In the genomic region with DNA sequence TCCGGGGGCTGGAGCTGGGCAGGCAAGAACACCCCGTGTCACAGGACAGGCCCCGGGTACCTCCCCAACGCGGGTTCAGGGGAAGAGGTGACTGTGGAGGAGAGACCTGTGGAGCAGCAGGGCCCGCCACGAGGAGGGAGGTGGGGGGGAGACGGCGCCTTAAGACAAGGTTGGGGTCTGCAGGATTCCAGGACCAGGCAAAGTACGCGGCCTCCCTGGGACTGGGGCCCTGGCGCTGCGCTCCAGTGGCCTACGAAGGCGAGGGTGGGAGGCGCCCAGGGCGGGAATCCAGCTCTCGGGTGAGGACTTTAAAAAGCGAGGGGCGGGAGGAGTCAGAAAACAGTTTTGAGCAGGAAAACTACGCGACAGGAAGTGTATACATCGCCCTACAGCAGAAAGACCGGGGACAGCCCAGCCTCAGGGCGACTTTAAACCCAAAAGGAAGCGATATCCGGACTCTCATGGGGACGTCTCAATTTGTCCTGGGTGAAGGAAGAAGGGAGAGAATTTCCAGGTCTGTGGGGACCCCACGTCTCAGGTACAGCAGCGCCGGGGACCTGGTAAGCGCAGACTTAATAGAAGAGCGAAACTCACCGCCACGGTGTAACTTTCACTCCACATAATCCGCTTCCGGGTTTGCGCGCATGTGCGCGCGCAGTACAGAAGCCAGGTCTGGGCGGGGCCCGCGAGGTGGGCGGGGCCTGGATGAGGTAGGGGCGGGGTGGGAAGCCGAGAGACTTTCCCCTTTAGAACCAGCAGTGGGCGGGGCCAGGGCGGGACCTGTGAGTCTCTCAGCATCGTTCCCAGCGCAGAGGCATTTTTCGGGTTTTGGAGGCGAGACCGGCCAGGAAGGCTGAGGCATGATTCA, we compare ENCODE assay signal across 1 cellular context.
A peak's percentile ranks its signal among the peaks of the same experiment; 100 is the strongest.
TF ChIP-seq lines count a peak whose summit lies in the region.

A gene (minus strand): TSS at position 638 of the 868 bp plus-strand sequence.

TF ChIP-seq in HepG2, 621 proteins besides CTCF, POLR2A, EP300 and RAD21 (continued from another document and continues in another):
- TF ChIP-seq, protein P1, sequence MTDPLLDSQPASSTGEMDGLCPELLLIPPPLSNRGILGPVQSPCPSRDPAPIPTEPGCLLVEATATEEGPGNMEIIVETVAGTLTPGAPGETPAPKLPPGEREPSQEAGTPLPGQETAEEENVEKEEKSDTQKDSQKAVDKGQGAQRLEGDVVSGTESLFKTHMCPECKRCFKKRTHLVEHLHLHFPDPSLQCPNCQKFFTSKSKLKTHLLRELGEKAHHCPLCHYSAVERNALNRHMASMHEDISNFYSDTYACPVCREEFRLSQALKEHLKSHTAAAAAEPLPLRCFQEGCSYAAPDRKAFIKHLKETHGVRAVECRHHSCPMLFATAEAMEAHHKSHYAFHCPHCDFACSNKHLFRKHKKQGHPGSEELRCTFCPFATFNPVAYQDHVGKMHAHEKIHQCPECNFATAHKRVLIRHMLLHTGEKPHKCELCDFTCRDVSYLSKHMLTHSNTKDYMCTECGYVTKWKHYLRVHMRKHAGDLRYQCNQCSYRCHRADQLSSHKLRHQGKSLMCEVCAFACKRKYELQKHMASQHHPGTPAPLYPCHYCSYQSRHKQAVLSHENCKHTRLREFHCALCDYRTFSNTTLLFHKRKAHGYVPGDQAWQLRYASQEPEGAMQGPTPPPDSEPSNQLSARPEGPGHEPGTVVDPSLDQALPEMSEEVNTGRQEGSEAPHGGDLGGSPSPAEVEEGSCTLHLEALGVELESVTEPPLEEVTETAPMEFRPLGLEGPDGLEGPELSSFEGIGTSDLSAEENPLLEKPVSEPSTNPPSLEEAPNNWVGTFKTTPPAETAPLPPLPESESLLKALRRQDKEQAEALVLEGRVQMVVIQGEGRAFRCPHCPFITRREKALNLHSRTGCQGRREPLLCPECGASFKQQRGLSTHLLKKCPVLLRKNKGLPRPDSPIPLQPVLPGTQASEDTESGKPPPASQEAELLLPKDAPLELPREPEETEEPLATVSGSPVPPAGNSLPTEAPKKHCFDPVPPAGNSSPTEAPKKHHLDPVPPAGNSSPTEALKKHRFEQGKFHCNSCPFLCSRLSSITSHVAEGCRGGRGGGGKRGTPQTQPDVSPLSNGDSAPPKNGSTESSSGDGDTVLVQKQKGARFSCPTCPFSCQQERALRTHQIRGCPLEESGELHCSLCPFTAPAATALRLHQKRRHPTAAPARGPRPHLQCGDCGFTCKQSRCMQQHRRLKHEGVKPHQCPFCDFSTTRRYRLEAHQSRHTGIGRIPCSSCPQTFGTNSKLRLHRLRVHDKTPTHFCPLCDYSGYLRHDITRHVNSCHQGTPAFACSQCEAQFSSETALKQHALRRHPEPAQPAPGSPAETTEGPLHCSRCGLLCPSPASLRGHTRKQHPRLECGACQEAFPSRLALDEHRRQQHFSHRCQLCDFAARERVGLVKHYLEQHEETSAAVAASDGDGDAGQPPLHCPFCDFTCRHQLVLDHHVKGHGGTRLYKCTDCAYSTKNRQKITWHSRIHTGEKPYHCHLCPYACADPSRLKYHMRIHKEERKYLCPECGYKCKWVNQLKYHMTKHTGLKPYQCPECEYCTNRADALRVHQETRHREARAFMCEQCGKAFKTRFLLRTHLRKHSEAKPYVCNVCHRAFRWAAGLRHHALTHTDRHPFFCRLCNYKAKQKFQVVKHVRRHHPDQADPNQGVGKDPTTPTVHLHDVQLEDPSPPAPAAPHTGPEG (CRISPR knock-in tag; IDR thresholded peaks at IDR 0.05): no peak
- TF ChIP-seq PTBP1 (IDR thresholded peaks at IDR 0.05; ENCODE audit: low read depth, low read length, poor library complexity, severe bottlenecking): no peak
- 0 out of 2 replicates have a peak, but pooled peaks have one; percentile 23 for TF ChIP-seq ATF7-NPFF (CRISPR knock-in tag; IDR thresholded peaks at IDR 0.05; ENCODE audit: low read depth)
- TF ChIP-seq AKAP8 (CRISPR knock-in tag; IDR thresholded peaks at IDR 0.05): no peak
- TF ChIP-seq, protein P2, sequence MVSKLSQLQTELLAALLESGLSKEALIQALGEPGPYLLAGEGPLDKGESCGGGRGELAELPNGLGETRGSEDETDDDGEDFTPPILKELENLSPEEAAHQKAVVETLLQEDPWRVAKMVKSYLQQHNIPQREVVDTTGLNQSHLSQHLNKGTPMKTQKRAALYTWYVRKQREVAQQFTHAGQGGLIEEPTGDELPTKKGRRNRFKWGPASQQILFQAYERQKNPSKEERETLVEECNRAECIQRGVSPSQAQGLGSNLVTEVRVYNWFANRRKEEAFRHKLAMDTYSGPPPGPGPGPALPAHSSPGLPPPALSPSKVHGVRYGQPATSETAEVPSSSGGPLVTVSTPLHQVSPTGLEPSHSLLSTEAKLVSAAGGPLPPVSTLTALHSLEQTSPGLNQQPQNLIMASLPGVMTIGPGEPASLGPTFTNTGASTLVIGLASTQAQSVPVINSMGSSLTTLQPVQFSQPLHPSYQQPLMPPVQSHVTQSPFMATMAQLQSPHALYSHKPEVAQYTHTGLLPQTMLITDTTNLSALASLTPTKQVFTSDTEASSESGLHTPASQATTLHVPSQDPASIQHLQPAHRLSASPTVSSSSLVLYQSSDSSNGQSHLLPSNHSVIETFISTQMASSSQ (IDR thresholded peaks at IDR 0.05; ENCODE audit: low read depth): no peak
- TF ChIP-seq, protein P2 (CRISPR knock-in tag; IDR thresholded peaks at IDR 0.05; ENCODE audit: borderline replicate concordance): no peak
- no peak for TF ChIP-seq SETDB1 (CRISPR knock-in tag; IDR thresholded peaks at IDR 0.05; ENCODE audit: borderline replicate concordance)
- no peak for TF ChIP-seq SMAD1 (CRISPR knock-in tag; IDR thresholded peaks at IDR 0.05; ENCODE audit: borderline replicate concordance, low read depth)
- TF ChIP-seq RNF2 (conservative IDR thresholded peaks at IDR 0.05; ENCODE audit: low read depth): no peak
- no peak for TF ChIP-seq ZNF562 (CRISPR knock-in tag; IDR thresholded peaks at IDR 0.05; ENCODE audit: borderline replicate concordance)
- no peak for TF ChIP-seq PHB2 (IDR thresholded peaks at IDR 0.05; ENCODE audit: partially characterized antibody)
- TF ChIP-seq, protein P3, sequence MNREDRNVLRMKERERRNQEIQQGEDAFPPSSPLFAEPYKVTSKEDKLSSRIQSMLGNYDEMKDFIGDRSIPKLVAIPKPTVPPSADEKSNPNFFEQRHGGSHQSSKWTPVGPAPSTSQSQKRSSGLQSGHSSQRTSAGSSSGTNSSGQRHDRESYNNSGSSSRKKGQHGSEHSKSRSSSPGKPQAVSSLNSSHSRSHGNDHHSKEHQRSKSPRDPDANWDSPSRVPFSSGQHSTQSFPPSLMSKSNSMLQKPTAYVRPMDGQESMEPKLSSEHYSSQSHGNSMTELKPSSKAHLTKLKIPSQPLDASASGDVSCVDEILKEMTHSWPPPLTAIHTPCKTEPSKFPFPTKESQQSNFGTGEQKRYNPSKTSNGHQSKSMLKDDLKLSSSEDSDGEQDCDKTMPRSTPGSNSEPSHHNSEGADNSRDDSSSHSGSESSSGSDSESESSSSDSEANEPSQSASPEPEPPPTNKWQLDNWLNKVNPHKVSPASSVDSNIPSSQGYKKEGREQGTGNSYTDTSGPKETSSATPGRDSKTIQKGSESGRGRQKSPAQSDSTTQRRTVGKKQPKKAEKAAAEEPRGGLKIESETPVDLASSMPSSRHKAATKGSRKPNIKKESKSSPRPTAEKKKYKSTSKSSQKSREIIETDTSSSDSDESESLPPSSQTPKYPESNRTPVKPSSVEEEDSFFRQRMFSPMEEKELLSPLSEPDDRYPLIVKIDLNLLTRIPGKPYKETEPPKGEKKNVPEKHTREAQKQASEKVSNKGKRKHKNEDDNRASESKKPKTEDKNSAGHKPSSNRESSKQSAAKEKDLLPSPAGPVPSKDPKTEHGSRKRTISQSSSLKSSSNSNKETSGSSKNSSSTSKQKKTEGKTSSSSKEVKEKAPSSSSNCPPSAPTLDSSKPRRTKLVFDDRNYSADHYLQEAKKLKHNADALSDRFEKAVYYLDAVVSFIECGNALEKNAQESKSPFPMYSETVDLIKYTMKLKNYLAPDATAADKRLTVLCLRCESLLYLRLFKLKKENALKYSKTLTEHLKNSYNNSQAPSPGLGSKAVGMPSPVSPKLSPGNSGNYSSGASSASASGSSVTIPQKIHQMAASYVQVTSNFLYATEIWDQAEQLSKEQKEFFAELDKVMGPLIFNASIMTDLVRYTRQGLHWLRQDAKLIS (CRISPR knock-in tag; IDR thresholded peaks at IDR 0.05): no peak
- TF ChIP-seq ZBTB1 (CRISPR knock-in tag; IDR thresholded peaks at IDR 0.05; ENCODE audit: borderline replicate concordance): no peak
- TF ChIP-seq, protein P4, sequence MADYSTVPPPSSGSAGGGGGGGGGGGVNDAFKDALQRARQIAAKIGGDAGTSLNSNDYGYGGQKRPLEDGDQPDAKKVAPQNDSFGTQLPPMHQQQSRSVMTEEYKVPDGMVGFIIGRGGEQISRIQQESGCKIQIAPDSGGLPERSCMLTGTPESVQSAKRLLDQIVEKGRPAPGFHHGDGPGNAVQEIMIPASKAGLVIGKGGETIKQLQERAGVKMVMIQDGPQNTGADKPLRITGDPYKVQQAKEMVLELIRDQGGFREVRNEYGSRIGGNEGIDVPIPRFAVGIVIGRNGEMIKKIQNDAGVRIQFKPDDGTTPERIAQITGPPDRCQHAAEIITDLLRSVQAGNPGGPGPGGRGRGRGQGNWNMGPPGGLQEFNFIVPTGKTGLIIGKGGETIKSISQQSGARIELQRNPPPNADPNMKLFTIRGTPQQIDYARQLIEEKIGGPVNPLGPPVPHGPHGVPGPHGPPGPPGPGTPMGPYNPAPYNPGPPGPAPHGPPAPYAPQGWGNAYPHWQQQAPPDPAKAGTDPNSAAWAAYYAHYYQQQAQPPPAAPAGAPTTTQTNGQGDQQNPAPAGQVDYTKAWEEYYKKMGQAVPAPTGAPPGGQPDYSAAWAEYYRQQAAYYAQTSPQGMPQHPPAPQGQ (CRISPR knock-in tag; IDR thresholded peaks at IDR 0.05; ENCODE audit: borderline replicate concordance): no peak
- TF ChIP-seq ZNF326 (CRISPR knock-in tag; IDR thresholded peaks at IDR 0.05; ENCODE audit: borderline replicate concordance): no peak
- TF ChIP-seq ZNF781 (CRISPR knock-in tag; IDR thresholded peaks at IDR 0.05; ENCODE audit: borderline replicate concordance, not compliant biosample characterization): no peak
- no peak for TF ChIP-seq ARHGAP35 (CRISPR knock-in tag; IDR thresholded peaks at IDR 0.05; ENCODE audit: borderline replicate concordance)
- no peak for TF ChIP-seq TBX2 (CRISPR knock-in tag; IDR thresholded peaks at IDR 0.05; ENCODE audit: borderline replicate concordance)
- TF ChIP-seq, protein P5, sequence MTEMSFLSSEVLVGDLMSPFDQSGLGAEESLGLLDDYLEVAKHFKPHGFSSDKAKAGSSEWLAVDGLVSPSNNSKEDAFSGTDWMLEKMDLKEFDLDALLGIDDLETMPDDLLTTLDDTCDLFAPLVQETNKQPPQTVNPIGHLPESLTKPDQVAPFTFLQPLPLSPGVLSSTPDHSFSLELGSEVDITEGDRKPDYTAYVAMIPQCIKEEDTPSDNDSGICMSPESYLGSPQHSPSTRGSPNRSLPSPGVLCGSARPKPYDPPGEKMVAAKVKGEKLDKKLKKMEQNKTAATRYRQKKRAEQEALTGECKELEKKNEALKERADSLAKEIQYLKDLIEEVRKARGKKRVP (CRISPR knock-in tag; IDR thresholded peaks at IDR 0.05): no peak
- no peak for TF ChIP-seq FOSL1 (CRISPR knock-in tag; IDR thresholded peaks at IDR 0.05; ENCODE audit: borderline replicate concordance)
- TF ChIP-seq, protein P6, sequence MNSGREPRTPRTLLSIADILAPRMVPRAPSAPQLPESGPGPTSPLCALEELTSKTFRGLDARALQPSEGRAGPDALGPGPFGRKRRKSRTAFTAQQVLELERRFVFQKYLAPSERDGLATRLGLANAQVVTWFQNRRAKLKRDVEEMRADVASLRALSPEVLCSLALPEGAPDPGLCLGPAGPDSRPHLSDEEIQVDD (CRISPR knock-in tag; IDR thresholded peaks at IDR 0.05; ENCODE audit: borderline replicate concordance): no peak
- no peak for TF ChIP-seq ZFP37 (CRISPR knock-in tag; IDR thresholded peaks at IDR 0.05; ENCODE audit: borderline replicate concordance)
- TF ChIP-seq KDM5A (IDR thresholded peaks at IDR 0.05; ENCODE audit: borderline replicate concordance, low read length): peak; percentile 52; the same call in 1 of the 2 replicates
- TF ChIP-seq ZNF720 (CRISPR knock-in tag; IDR thresholded peaks at IDR 0.05): no peak
- no peak for TF ChIP-seq ZBTB8A (CRISPR knock-in tag; IDR thresholded peaks at IDR 0.05; ENCODE audit: borderline replicate concordance, low read depth)
- no peak for TF ChIP-seq HIVEP1 (CRISPR knock-in tag; IDR thresholded peaks at IDR 0.05)
- no peak for TF ChIP-seq ZNF891 (CRISPR knock-in tag; IDR thresholded peaks at IDR 0.05)
- TF ChIP-seq MIER2 (CRISPR knock-in tag; IDR thresholded peaks at IDR 0.05): no peak
- no peak for TF ChIP-seq HMG20A (CRISPR knock-in tag; IDR thresholded peaks at IDR 0.05; ENCODE audit: borderline replicate concordance)
- no peak for TF ChIP-seq KLF16 (CRISPR knock-in tag; IDR thresholded peaks at IDR 0.05)
- TF ChIP-seq, protein P7, sequence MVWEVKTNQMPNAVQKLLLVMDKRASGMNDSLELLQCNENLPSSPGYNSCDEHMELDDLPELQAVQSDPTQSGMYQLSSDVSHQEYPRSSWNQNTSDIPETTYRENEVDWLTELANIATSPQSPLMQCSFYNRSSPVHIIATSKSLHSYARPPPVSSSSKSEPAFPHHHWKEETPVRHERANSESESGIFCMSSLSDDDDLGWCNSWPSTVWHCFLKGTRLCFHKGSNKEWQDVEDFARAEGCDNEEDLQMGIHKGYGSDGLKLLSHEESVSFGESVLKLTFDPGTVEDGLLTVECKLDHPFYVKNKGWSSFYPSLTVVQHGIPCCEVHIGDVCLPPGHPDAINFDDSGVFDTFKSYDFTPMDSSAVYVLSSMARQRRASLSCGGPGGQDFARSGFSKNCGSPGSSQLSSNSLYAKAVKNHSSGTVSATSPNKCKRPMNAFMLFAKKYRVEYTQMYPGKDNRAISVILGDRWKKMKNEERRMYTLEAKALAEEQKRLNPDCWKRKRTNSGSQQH (CRISPR knock-in tag; IDR thresholded peaks at IDR 0.05; ENCODE audit: low read depth): 0 out of 2 replicates have a peak, but pooled peaks have one; percentile 57
- no peak for TF ChIP-seq ZNF839 (CRISPR knock-in tag; IDR thresholded peaks at IDR 0.05; ENCODE audit: borderline replicate concordance)
- no peak for TF ChIP-seq ZEB1 (IDR thresholded peaks at IDR 0.05; ENCODE audit: insufficient replicate concordance, low read depth)
- no peak for TF ChIP-seq MAFG (CRISPR knock-in tag; IDR thresholded peaks at IDR 0.05)
- no peak for TF ChIP-seq ZNF441 (CRISPR knock-in tag; IDR thresholded peaks at IDR 0.05; ENCODE audit: borderline replicate concordance)
- no peak for TF ChIP-seq ZNF343 (CRISPR knock-in tag; IDR thresholded peaks at IDR 0.05)
- no peak for TF ChIP-seq ZNF850 (CRISPR knock-in tag; conservative IDR thresholded peaks at IDR 0.05)
- TF ChIP-seq SP2 (CRISPR knock-in tag; IDR thresholded peaks at IDR 0.05): no peak
- no peak for TF ChIP-seq TMF1 (CRISPR knock-in tag; IDR thresholded peaks at IDR 0.05; ENCODE audit: low read depth)
- no peak for TF ChIP-seq BRD4 (CRISPR knock-in tag; IDR thresholded peaks at IDR 0.05)
- TF ChIP-seq HOXA3 (CRISPR knock-in tag; IDR thresholded peaks at IDR 0.05): no peak
- TF ChIP-seq PAX8 (CRISPR knock-in tag; IDR thresholded peaks at IDR 0.05; ENCODE audit: borderline replicate concordance): no peak
